ENCODE assay signal across 8 cellular contexts in genomic region chr3:19543212-19543841, GRCh38.
DNase-seq lines count a peak whose midpoint lies in the region; ATAC-seq and TF ChIP-seq lines count a peak whose summit lies in the region.

No MANE protein-coding gene starts in this region.

- no peak overlapping the region for H3K27ac Mint-ChIP-seq in activated CD8-positive, alpha-beta memory T cell treated with anti-CD3 and anti-CD28 coated beads, Interleukin-2, amount 10 ng/mL, durations not matched to agents 7 days and 5 days

- H3K36me3 Mint-ChIP-seq in activated CD8-positive, alpha-beta memory T cell treated with anti-CD3 and anti-CD28 coated beads, Interleukin-2, amount 10 ng/mL, durations not matched to agents 7 days and 5 days = no peaks in the 10 kb centered on the region

- peak; percentile 49 for ATAC-seq in GM18870 (IDR thresholded peaks at IDR 0.05; ENCODE audit: unreplicated experiment)
- peak; percentile 41 for ATAC-seq in HG03025 (IDR thresholded peaks at IDR 0.05; ENCODE audit: low FRiP score, unreplicated experiment)
- ATAC-seq in activated CD8-positive, alpha-beta memory T cell treated with anti-CD3 and anti-CD28 coated beads, Interleukin-2, amount 10 ng/mL, durations not matched to agents 7 days and 5 days = no peak

- no peaks in the 10 kb centered on the region for H3K9me3 Mint-ChIP-seq in activated CD8-positive, alpha-beta memory T cell treated with anti-CD3 and anti-CD28 coated beads, Interleukin-2, amount 10 ng/mL, durations not matched to agents 7 days and 5 days (ENCODE audit: low read depth)

- CTCF ChIA-PET in activated CD8-positive, alpha-beta memory T cell treated with anti-CD3 and anti-CD28 coated beads, Interleukin-2, amount 10 ng/mL, durations not matched to agents 7 days and 5 days (lab: Charles Lee) = no interaction called here

- no peaks in the 10 kb centered on the region for H3K4me1 Mint-ChIP-seq in activated CD8-positive, alpha-beta memory T cell treated with anti-CD3 and anti-CD28 coated beads, Interleukin-2, amount 10 ng/mL, durations not matched to agents 7 days and 5 days

- no peak overlapping the region for H3K4me3 Mint-ChIP-seq in activated CD8-positive, alpha-beta memory T cell treated with anti-CD3 and anti-CD28 coated beads, Interleukin-2, amount 10 ng/mL, durations not matched to agents 7 days and 5 days

- no peak overlapping the region for H3K4me3 ChIP-seq in retinal pigment epithelial cell (ENCODE audit: low read length)

- peak; percentile 72 for TF ChIP-seq CTCF in retinal pigment epithelial cell (conservative IDR thresholded peaks at IDR 0.05; ENCODE audit: low read depth, low read length)

- H3K27me3 Mint-ChIP-seq in activated CD8-positive, alpha-beta memory T cell treated with anti-CD3 and anti-CD28 coated beads, Interleukin-2, amount 10 ng/mL, durations not matched to agents 7 days and 5 days = no peaks in the 10 kb centered on the region

- DNase-seq in COLO829 (ENCODE audit: low spot score) = peak; percentile 5
- peak; percentile 21 for DNase-seq in NCI-H2227 treated with DMSO at 0.1 percent for 48 hours (lab: John Stamatoyannopoulos, UW)
- peak; percentile 48 for DNase-seq in ecto neural progenitor cell (ENCODE audit: low spot score)
- DNase-seq in retinal pigment epithelial cell (ENCODE audit: low read depth) = no peak
- DNase-seq in activated CD8-positive, alpha-beta memory T cell treated with anti-CD3 and anti-CD28 coated beads, Interleukin-2, amount 10 ng/mL, durations not matched to agents 7 days and 5 days = no peak
- DNase-seq in NCI-H1694 treated with DMSO at 0.1 percent for 48 hours (lab: John Stamatoyannopoulos, UW) = no peak

Comparison
In these comparisons a context has a peak if more than half of its experiments do, and no peak if none do; other contexts are left out.
1. DNase-seq: peak in COLO829 (single experiment), NCI-H2227 treated with DMSO at 0.1 percent for 48 hours (single experiment) and ecto neural progenitor cell (single experiment); none in retinal pigment epithelial cell (single experiment), activated CD8-positive, alpha-beta memory T cell treated with anti-CD3 and anti-CD28 coated beads, Interleukin-2, amount 10 ng/mL, durations not matched to agents 7 days and 5 days (single experiment) and NCI-H1694 treated with DMSO at 0.1 percent for 48 hours (single experiment).